26 cellular contexts compared by ENCODE assay signal in the genomic region with DNA sequence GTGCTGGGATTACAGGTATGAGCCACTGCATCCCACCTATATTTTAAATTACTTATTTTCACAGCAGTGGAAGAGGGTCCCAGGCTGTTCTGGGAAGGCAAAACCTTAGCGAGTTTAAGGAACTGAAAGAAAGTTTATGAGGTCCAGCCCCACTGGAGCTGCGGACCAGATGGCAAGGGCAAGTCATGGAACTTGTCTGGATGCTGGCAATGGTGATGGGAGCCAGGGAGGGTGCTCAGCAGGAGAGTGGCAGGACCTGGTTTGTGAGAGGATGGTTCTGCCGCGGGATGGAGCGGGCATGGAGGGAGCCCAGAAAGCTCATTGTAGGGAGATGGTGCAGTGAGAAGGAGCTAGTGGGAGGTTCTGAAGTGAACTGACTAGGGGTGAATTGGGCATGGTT. TPM values are rescaled to one million over a fixed set of nuclear protein-coding genes. Genes with fewer than 3 reads are reported as not detected.
DNase-seq lines count a peak whose midpoint lies in the region; ATAC-seq, FAIRE-seq and TF ChIP-seq lines count a peak whose summit lies in the region.
"Had no signal": no experiment of that assay in that cellular context is flagged by ENCODE, and none has a peak within 500 bp of the region (broad histone marks: within the 10 kb centered on the region; RNA-seq: fewer than 3 reads in every experiment).

No MANE protein-coding gene starts in this region.

- H3K36me3 Mint-ChIP-seq in dendritic cell treated with granulocyte-macrophage colony-stimulating factor and Interleukin-4, amounts not matched to agents 40 ng/mL and 50 ng/mL, for 4 days (ENCODE audit: low read depth) = no peaks in the 10 kb centered on the region

- H2BK20ac ChIP-seq in IMR-90 (ENCODE audit: low read depth, low read length) = no peak overlapping the region

- H3K56ac ChIP-seq in IMR-90 (ENCODE audit: extremely low read depth, insufficient read depth, low read length) = no peak overlapping the region

- H4K20me1 ChIP-seq in IMR-90 (ENCODE audit: insufficient read depth, low read length) = no peaks in the 10 kb centered on the region
- H4K20me1 ChIP-seq: BLaER1 treated with 17β-estradiol and CSF1 and Interleukin-3, amounts not matched to agents 10 nM and 100 nM had no signal

- H3K9ac ChIP-seq in IMR-90 (ENCODE audit: low read depth, low read length) (no peak overlapping the region), mesenchymal stem cell (ENCODE audit: low read length) (no peak overlapping the region)
- H3K9ac ChIP-seq: BLaER1 treated with 17β-estradiol and CSF1 and Interleukin-3, amounts not matched to agents 10 nM and 100 nM had no signal

- no peak for DNase-seq in A549 (ENCODE audit: low read depth in 1 of 2, low spot score in 1 of 2)
- DNase-seq in IMR-90 = no peak
- no peak for DNase-seq in mesenchymal stem cell
- no peak for DNase-seq in NCI-H2107 (lab: John Stamatoyannopoulos, UW)
- no peak for DNase-seq in mucosa of gallbladder (ENCODE audit: low spot score)
- DNase-seq: activated gamma-delta T cell treated with Interleukin-2 at 50 U/mL for 16 hours; activated naive CD8-positive, alpha-beta T cell treated with anti-CD3 and anti-CD28 coated beads, Interleukin-2, amount 50 U/mL, for 24 hours; activated T-cell treated with anti-CD3 and anti-CD28 coated beads, Interleukin-2, amount 50 U/mL, for 1 hour; effector CD8-positive, alpha-beta T cell; foreskin melanocyte; MG63; NCI-H1436 treated with DMSO at 0.1 percent for 48 hours; NCI-H510A treated with DMSO at 0.1 percent for 48 hours; occipital lobe; T-helper 1 cell had no signal

- no peak overlapping the region for H4K5ac ChIP-seq in IMR-90 (ENCODE audit: low read depth, low read length)

- no peak for ATAC-seq in A549
- ATAC-seq in IMR-90 (ENCODE audit: low read depth) = no peak
- ATAC-seq in GM21528 (IDR thresholded peaks at IDR 0.05; ENCODE audit: low FRiP score, unreplicated experiment) = no peak
- ATAC-seq in esophagus mucosa = no peak
- ATAC-seq: activated naive CD8-positive, alpha-beta T cell treated with anti-CD3 and anti-CD28 coated beads, Interleukin-2, amount 50 U/mL, for 24 hours; K562 had no signal

- H3K4me2 ChIP-seq in A549 (no peak overlapping the region), IMR-90 (ENCODE audit: low read depth, low read length) (no peak overlapping the region), mesenchymal stem cell (ENCODE audit: low read length, poor library complexity, severe bottlenecking) (no peak overlapping the region)
- H3K4me2 ChIP-seq: BLaER1 treated with 17β-estradiol and CSF1 and Interleukin-3, amounts not matched to agents 10 nM and 100 nM had no signal

- peaks cover 19% of the 10 kb centered on the region for H3K4me1 Mint-ChIP-seq in dendritic cell treated with granulocyte-macrophage colony-stimulating factor and Interleukin-4, amounts not matched to agents 40 ng/mL and 50 ng/mL, for 4 days (ENCODE audit: low read depth)
- H3K4me1 Mint-ChIP-seq: activated naive CD8-positive, alpha-beta T cell treated with anti-CD3 and anti-CD28 coated beads, Interleukin-2, amount 50 U/mL, for 24 hours had no signal

- in situ Hi-C loops in IMR-90 (cut with MboI; ENCODE audit: low sequenced_read_pairs) = no loop called here

- H3K27ac ChIP-seq in A549 = peak overlapping the region; percentile 4 to 35; a peak in 1 of 6 replicates
- no peak overlapping the region for H3K27ac ChIP-seq in IMR-90 (ENCODE audit: insufficient read depth, low read length)
- H3K27ac ChIP-seq in mesenchymal stem cell (ENCODE audit: low read length, poor library complexity, severe bottlenecking) = no peak overlapping the region
- H3K27ac ChIP-seq: BLaER1 treated with 17β-estradiol and CSF1 and Interleukin-3, amounts not matched to agents 10 nM and 100 nM; SJCRH30 had no signal

- H3K9me3 ChIP-seq in A549 (no peaks in the 10 kb centered on the region), IMR-90 (ENCODE audit: control insufficient read depth, insufficient read depth, low read length) (no peaks in the 10 kb centered on the region), mesenchymal stem cell (ENCODE audit: control insufficient read depth, low read length) (no peaks in the 10 kb centered on the region)
- H3K9me3 ChIP-seq: BLaER1 treated with 17β-estradiol and CSF1 and Interleukin-3, amounts not matched to agents 10 nM and 100 nM; MG63; SJCRH30 had no signal

- H2BK15ac ChIP-seq in IMR-90 (ENCODE audit: low read depth, low read length) (no peak overlapping the region), mesenchymal stem cell (ENCODE audit: low read depth, poor library complexity, severe bottlenecking) (no peak overlapping the region)

- WGBS in A549 (ENCODE audit: missing lambda C conversion rate) = 74% methylated on average over 5 of the region's 5 CpGs
- WGBS in IMR-90 (ENCODE audit: extremely low coverage in 2 of 2, insufficient read length in 1 of 2), 2 experiments = 54% methylated on average over 4 of the region's 5 CpGs; no CpG with 5 or more reads in 1 of the 2 experiments
- WGBS in mesenchymal stem cell = 60% methylated on average over 5 of the region's 5 CpGs

- H2BK5ac ChIP-seq in IMR-90 (ENCODE audit: low read depth, low read length, poor library complexity, severe bottlenecking) (no peak overlapping the region), mesenchymal stem cell (ENCODE audit: low read depth, low read length, poor library complexity, severe bottlenecking) (no peak overlapping the region)

- no peaks in the 10 kb centered on the region for H3K9me1 ChIP-seq in IMR-90 (ENCODE audit: insufficient read depth, low read length)

- no peaks in the 10 kb centered on the region for H3K79me1 ChIP-seq in IMR-90 (ENCODE audit: low read depth in 1 of 2, low read length in 2 of 2)
- no peaks in the 10 kb centered on the region for H3K79me1 ChIP-seq in mesenchymal stem cell (replicated peaks; ENCODE audit: low read length, poor library complexity, severe bottlenecking)

- H2AK5ac ChIP-seq in IMR-90 (ENCODE audit: low read depth, low read length) = 0 out of 2 replicates have a peak overlapping the region, but pooled peaks have one; percentile 46
- peak overlapping the region; percentile 95 for H2AK5ac ChIP-seq in mesenchymal stem cell (ENCODE audit: low read length, severe bottlenecking)

- no peak overlapping the region; the same call in 1 of the 2 replicates for H3K14ac ChIP-seq in IMR-90 (replicated peaks; ENCODE audit: low read depth, low read length)
- no peak overlapping the region for H3K14ac ChIP-seq in mesenchymal stem cell (ENCODE audit: low read length in 2 of 2)

- TF ChIP-seq EP300 in A549 (IDR thresholded peaks at IDR 0.05) = no peak

- peak overlapping the region; percentile 72 for H2AFZ ChIP-seq in IMR-90 (replicated peaks; ENCODE audit: low read length, poor library complexity)
- no peak overlapping the region for H2AFZ ChIP-seq in mesenchymal stem cell (ENCODE audit: low read depth, low read length)

- H3K4me3 Mint-ChIP-seq in dendritic cell treated with granulocyte-macrophage colony-stimulating factor and Interleukin-4, amounts not matched to agents 40 ng/mL and 50 ng/mL, for 4 days = no peak overlapping the region
- H3K4me3 Mint-ChIP-seq: activated naive CD8-positive, alpha-beta T cell treated with anti-CD3 and anti-CD28 coated beads, Interleukin-2, amount 50 U/mL, for 24 hours had no signal

- peak overlapping the region; percentile 61 for H3K27ac Mint-ChIP-seq in dendritic cell treated with granulocyte-macrophage colony-stimulating factor and Interleukin-4, amounts not matched to agents 40 ng/mL and 50 ng/mL, for 4 days
- H3K27ac Mint-ChIP-seq: activated naive CD8-positive, alpha-beta T cell treated with anti-CD3 and anti-CD28 coated beads, Interleukin-2, amount 50 U/mL, for 24 hours had no signal

- H3K36me3 ChIP-seq in IMR-90 (ENCODE audit: control insufficient read depth, insufficient read depth, low read length) (no peaks in the 10 kb centered on the region), mesenchymal stem cell (ENCODE audit: control insufficient read depth in 1 of 2, insufficient read depth in 2 of 2, low read depth in 1 of 2, low read length in 2 of 2) (no peaks in the 10 kb centered on the region)
- H3K36me3 ChIP-seq: BLaER1 treated with 17β-estradiol and CSF1 and Interleukin-3, amounts not matched to agents 10 nM and 100 nM; MG63; SJCRH30 had no signal

- dilution Hi-C loops in IMR-90 (cut with HindIII; ENCODE audit: low sequenced_read_pairs, unreplicated experiment) = no loop called here

- no peak overlapping the region for H4K91ac ChIP-seq in IMR-90 (ENCODE audit: insufficient read depth, low read depth, low read length)
- peak overlapping the region; percentile 52 for H4K91ac ChIP-seq in mesenchymal stem cell (ENCODE audit: low read length)

- no peak overlapping the region for H3K4me3 ChIP-seq in A549
- H3K4me3 ChIP-seq in IMR-90 (ENCODE audit: insufficient read depth, low read depth, low read length) = no peak overlapping the region
- no peak overlapping the region for H3K4me3 ChIP-seq in mesenchymal stem cell (ENCODE audit: insufficient read depth in 1 of 2, low read depth in 1 of 2, low read length in 2 of 2)
- H3K4me3 ChIP-seq: BLaER1 treated with 17β-estradiol and CSF1 and Interleukin-3, amounts not matched to agents 10 nM and 100 nM; K562; lung; MG63; SJCRH30; skin epidermis had no signal

- H3K27me3 ChIP-seq in IMR-90 (ENCODE audit: control insufficient read depth, insufficient read depth, low read length) (no peaks in the 10 kb centered on the region), mesenchymal stem cell (ENCODE audit: control insufficient read depth in 1 of 2, insufficient read depth in 1 of 2, low read length in 2 of 2) (peaks cover 0 to 5% of the 10 kb centered on the region in 2 experiments)
- H3K27me3 ChIP-seq: BLaER1 treated with 17β-estradiol and CSF1 and Interleukin-3, amounts not matched to agents 10 nM and 100 nM; MG63; SJCRH30 had no signal

- peaks cover 9% of the 10 kb centered on the region for H3K9me3 Mint-ChIP-seq in dendritic cell treated with granulocyte-macrophage colony-stimulating factor and Interleukin-4, amounts not matched to agents 40 ng/mL and 50 ng/mL, for 4 days
- H3K9me3 Mint-ChIP-seq: activated naive CD8-positive, alpha-beta T cell treated with anti-CD3 and anti-CD28 coated beads, Interleukin-2, amount 50 U/mL, for 24 hours had no signal

- TF ChIP-seq RAD21 in A549 (conservative IDR thresholded peaks at IDR 0.05 in 1 of 2, IDR thresholded peaks at IDR 0.05 in 1 of 2) (no peak), IMR-90 (IDR thresholded peaks at IDR 0.05; ENCODE audit: low read length) (no peak)

- intact Hi-C loops in IMR-90 (cut with micrococcal nuclease) = no loop called here
- intact Hi-C loops in dendritic cell treated with granulocyte-macrophage colony-stimulating factor and Interleukin-4, amounts not matched to agents 40 ng/mL and 50 ng/mL, for 4 days (cut with micrococcal nuclease) = no loop called here

- TF ChIP-seq POLR2A in A549 (IDR thresholded peaks at IDR 0.05; ENCODE audit: low read length) (no peak), IMR-90 (IDR thresholded peaks at IDR 0.05; ENCODE audit: low read depth, low read length) (no peak)

- CTCF ChIA-PET in A549 (lab: Yijun Ruan, JAX) = interaction anchor here (0.8 to 0.9 kb wide), 2 partner anchors 47 to 253 kb away, joined by 3 read pairs; no protein-coding TSS in a partner anchor
- CTCF ChIA-PET in IMR-90 (lab: Yijun Ruan, JAX) = no interaction called here

- TF ChIP-seq CTCF in A549 (IDR thresholded peaks at IDR 0.05) (no peak), IMR-90 (conservative IDR thresholded peaks at IDR 0.05; ENCODE audit: low read depth, low read length) (no peak)

- H3K4me1 ChIP-seq in A549 = no peaks in the 10 kb centered on the region; the same call in 2 of the 3 replicates
- H3K4me1 ChIP-seq in IMR-90 (ENCODE audit: control insufficient read depth, insufficient read depth, low read length) = peaks cover 2% of the 10 kb centered on the region; the same call in 1 of the 2 replicates
- H3K4me1 ChIP-seq in mesenchymal stem cell (ENCODE audit: control insufficient read depth, insufficient read depth, low read depth, low read length) = peaks cover 11% of the 10 kb centered on the region
- H3K4me1 ChIP-seq: BLaER1 treated with 17β-estradiol and CSF1 and Interleukin-3, amounts not matched to agents 10 nM and 100 nM had no signal

- H4K8ac ChIP-seq in IMR-90 (ENCODE audit: low read depth in 2 of 2, low read length in 2 of 2) (no peak overlapping the region), mesenchymal stem cell (ENCODE audit: low read length) (no peak overlapping the region)

- H2BK120ac ChIP-seq in IMR-90 (ENCODE audit: low read depth, low read length) = no peak overlapping the region
- no peak overlapping the region for H2BK120ac ChIP-seq in mesenchymal stem cell (ENCODE audit: low read depth, low read length)

- peak overlapping the region in 1 of 2 experiments; percentile 71 for H2BK12ac ChIP-seq in mesenchymal stem cell (ENCODE audit: low read length in 2 of 2)

- peaks cover 25% of the 10 kb centered on the region for H3K27me3 Mint-ChIP-seq in dendritic cell treated with granulocyte-macrophage colony-stimulating factor and Interleukin-4, amounts not matched to agents 40 ng/mL and 50 ng/mL, for 4 days

- no peak for FAIRE-seq in A549 (lab: Jason Lieb, UNC)
- FAIRE-seq: islet of Langerhans, TTC549, urothelium cell line had no signal

- H2AK9ac ChIP-seq in IMR-90 (replicated peaks; ENCODE audit: low read depth, low read length, poor library complexity) = no peak overlapping the region

- H3K18ac ChIP-seq in IMR-90 (ENCODE audit: low read depth, low read length) (no peak overlapping the region), mesenchymal stem cell (ENCODE audit: low read depth in 1 of 2, low read length in 2 of 2) (no peak overlapping the region)

- POLR2A ChIA-PET in A549 (lab: Yijun Ruan, JAX) (no interaction called here), IMR-90 (lab: Charles Lee; ENCODE audit: unreplicated experiment) (interaction anchor here (0.6 kb wide), 1 partner anchor 53 kb away, joined by 11 read pairs; no protein-coding TSS in a partner anchor)

- H3K23ac ChIP-seq in IMR-90 (ENCODE audit: low read depth, low read length) (no peak overlapping the region), mesenchymal stem cell (ENCODE audit: low read length in 2 of 2) (no peak overlapping the region)

- no TSS peak for BruUV-seq in IMR-90 (replicated peaks; lab: Mats Ljungman, UMichigan)

- H3K4ac ChIP-seq in IMR-90 (ENCODE audit: low read depth, low read length) (no peak overlapping the region), mesenchymal stem cell (ENCODE audit: low read depth in 1 of 2, low read length in 2 of 2) (no peak overlapping the region)

RNA-seq across cellular contexts. Expression of a gene that starts 50.6 kb away (rescaled TPM):
- 1.6 TPM in 2 replicates for polyA plus RNA-seq in A549 (2011; rRNA removed)
- 1.8 and 3.1 TPM in 2 replicates for polyA plus RNA-seq in A549 (2012; cell fraction: cytosol; rRNA removed)
- 3.1 and 4.5 TPM in 2 replicates for polyA plus RNA-seq in A549 (2012; cell fraction: nucleus; rRNA removed)
- 1.7 to 2.2 TPM (median 1.8 TPM) in 3 replicates for polyA plus RNA-seq in A549 (2017; fragmentation: RNase III; extraction: RNeasy Plus Mini Kit Qiagen cat#74134 plus additional on column Dnase treatment)
- 2.0 and 2.4 TPM in 2 replicates for polyA minus RNA-seq in A549 (2011; rRNA and poly(A)+ RNA removed)
- 0.72 and 0.83 TPM in 2 replicates for total RNA-seq in IMR-90 (2012; rRNA removed)
- polyA plus RNA-seq in IMR-90 (2012; rRNA removed) = 3.1 and 3.9 TPM in 2 replicates
- polyA plus RNA-seq in IMR-90 (2012; cell fraction: cytosol; rRNA removed) = 3.4 and 7.6 TPM in 2 replicates
- polyA plus RNA-seq in IMR-90 (2012; cell fraction: nucleus; rRNA removed; ENCODE audit: low replicate concordance) = 2.9 and 7.4 TPM in 2 replicates
- 1.3 TPM for polyA plus RNA-seq in mesenchymal stem cell (2013, experiment 1 of 2)
- 1.5 TPM for polyA plus RNA-seq in mesenchymal stem cell (2013, experiment 2 of 2)
- total RNA-seq in mucosa of gallbladder = 5.0 TPM
- total RNA-seq in esophagus mucosa = 0.20 TPM
- total RNA-seq: K562 had no signal
- polyA plus RNA-seq: K562 had no signal

Comparison
In these comparisons a context has a peak if more than half of its experiments do, and no peak if none do; other contexts are left out.
1. H3K27ac ChIP-seq: peak in A549 (2 of 2); none in IMR-90 (single experiment) and mesenchymal stem cell (single experiment).